In genomic region chr5:88890070-88890781, GRCh38 we compare ENCODE assay signal across 8 cellular contexts. TPM values are rescaled to one million over a fixed set of nuclear protein-coding genes. Genes with fewer than 3 reads are reported as not detected.
DNase-seq lines count a peak whose midpoint lies in the region; ATAC-seq and TF ChIP-seq lines count a peak whose summit lies in the region.

No MANE protein-coding gene starts in this region.

- no peak; the same call in 1 of the 2 replicates for ATAC-seq in PC-3
- no peak for ATAC-seq in GM21723 (IDR thresholded peaks at IDR 0.05; ENCODE audit: unreplicated experiment)

- H3K9me2 ChIP-seq in DOHH2 (replicated peaks; ENCODE audit: control insufficient read depth, low read length) (no peaks in the 10 kb centered on the region), PC-3 (replicated peaks; ENCODE audit: low read length) (no peaks in the 10 kb centered on the region)

- intact Hi-C loops in PC-3 (cut with micrococcal nuclease) = no loop called here
- intact Hi-C loops in posterior cingulate gyrus (cut with DNase I) = no loop called here
- intact Hi-C loops in activated T-helper 1 cell treated with anti-CD3 and anti-CD28 coated beads, Interleukin-12 subunit alpha, Interleukin-12 subunit beta, Interleukin-2, Interleukin-4 antibody, amounts not matched to agents 30 ng/mL and 10 ng/mL and 1 ng/mL, durations not matched to agents 14 hours and 24 hours and 36 hours (cut with micrococcal nuclease) = no loop called here

- H3K9ac ChIP-seq in PC-3 (ENCODE audit: low read length) = peak overlapping the region; percentile 43

- H3K4me2 ChIP-seq in DOHH2 (ENCODE audit: low read length) (peak overlapping the region; percentile 75), PC-3 (ENCODE audit: low read length) (peak overlapping the region; percentile 62)

- no TSS peak for BruUV-seq in PC-3 (replicated peaks; lab: Mats Ljungman, UMichigan)

- TF ChIP-seq CTCF in DOHH2 (IDR thresholded peaks at IDR 0.05; ENCODE audit: low read depth, low read length, poor library complexity, severe bottlenecking) (no peak), PC-3 (conservative IDR thresholded peaks at IDR 0.05; ENCODE audit: low read depth, low read length) (no peak), fibroblast of pulmonary artery (IDR thresholded peaks at IDR 0.05; ENCODE audit: low read length, missing control alignments) (no peak), progenitor cell of endocrine pancreas (IDR thresholded peaks at IDR 0.05; ENCODE audit: unreplicated experiment) (no peak), GM13976 (IDR thresholded peaks at IDR 0.05; ENCODE audit: borderline replicate concordance, control extremely low read depth, extremely low read depth, insufficient read depth, missing control alignments) (no peak)

- H3F3A ChIP-seq in DOHH2 (ENCODE audit: control insufficient read depth, insufficient read depth) (peaks cover 27% of the 10 kb centered on the region), PC-3 (ENCODE audit: low read length, unreplicated experiment) (no peaks in the 10 kb centered on the region)

- peak overlapping the region; percentile 96 for H3K4me3 ChIP-seq in DOHH2 (ENCODE audit: low read length)
- peak overlapping the region; percentile 55 for H3K4me3 ChIP-seq in PC-3 (ENCODE audit: low read length)
- H3K4me3 ChIP-seq in fibroblast of pulmonary artery (replicated peaks; ENCODE audit: low read depth, low read length) = peak overlapping the region; percentile 63

- no peaks in the 10 kb centered on the region for H3K27me3 ChIP-seq in DOHH2 (ENCODE audit: control insufficient read depth, low read length)
- no peaks in the 10 kb centered on the region for H3K27me3 ChIP-seq in PC-3 (ENCODE audit: low read length)

- H3K79me2 ChIP-seq in DOHH2 (ENCODE audit: control insufficient read depth, low read length) = peaks cover 33% of the 10 kb centered on the region
- no peaks in the 10 kb centered on the region for H3K79me2 ChIP-seq in PC-3 (ENCODE audit: low read length)

- in situ Hi-C loops in GM13976 (cut with MboI; ENCODE audit: low sequenced_read_pairs, unreplicated experiment) = loop anchor here (25.0 kb wide), 2 partner anchors 397 to 847 kb away; no protein-coding TSS in a partner anchor

- CTCF ChIA-PET in PC-3 (lab: Charles Lee) = no interaction called here

- DNase-seq in PC-3 (no peak), fibroblast of pulmonary artery (ENCODE audit: low read depth) (no peak), progenitor cell of endocrine pancreas (ENCODE audit: low spot score, unreplicated experiment) (no peak), posterior cingulate gyrus (no peak), GM13976 (ENCODE audit: low spot score) (no peak)
- DNase-seq in activated T-helper 1 cell treated with anti-CD3 and anti-CD28 coated beads, Interleukin-12 subunit alpha, Interleukin-12 subunit beta, Interleukin-2, Interleukin-4 antibody, amounts not matched to agents 30 ng/mL and 10 ng/mL and 1 ng/mL, durations not matched to agents 14 hours and 24 hours and 36 hours (ENCODE audit: low spot score) = no peak

- H3K27me3 Mint-ChIP-seq in progenitor cell of endocrine pancreas = peaks cover 36% of the 10 kb centered on the region
- peaks cover 46% of the 10 kb centered on the region for H3K27me3 Mint-ChIP-seq in activated T-helper 1 cell treated with anti-CD3 and anti-CD28 coated beads, Interleukin-12 subunit alpha, Interleukin-12 subunit beta, Interleukin-2, Interleukin-4 antibody, amounts not matched to agents 30 ng/mL and 10 ng/mL and 1 ng/mL, durations not matched to agents 14 hours and 24 hours and 36 hours (ENCODE audit: insufficient read depth)

- POLR2A ChIA-PET in PC-3 (lab: Charles Lee; ENCODE audit: unreplicated experiment) = interaction anchor here (0.6 kb wide), 2 partner anchors 12 to 113 kb away, joined by 3 to 5 read pairs; no protein-coding TSS in a partner anchor

- H4K20me1 ChIP-seq in DOHH2 (ENCODE audit: control insufficient read depth, insufficient read depth, low read depth, low read length) = no peaks in the 10 kb centered on the region
- no peaks in the 10 kb centered on the region for H4K20me1 ChIP-seq in PC-3 (ENCODE audit: low read length)

- H3K27ac ChIP-seq in DOHH2 (ENCODE audit: low read depth, low read length) (peak overlapping the region; percentile 84), PC-3 (ENCODE audit: low read length) (no peak overlapping the region)

- H2AFZ ChIP-seq in PC-3 (ENCODE audit: low read length) = peak overlapping the region; percentile 47

- peak overlapping the region; percentile 83 for H3K4me3 Mint-ChIP-seq in progenitor cell of endocrine pancreas (ENCODE audit: low read depth)
- no peak overlapping the region for H3K4me3 Mint-ChIP-seq in activated T-helper 1 cell treated with anti-CD3 and anti-CD28 coated beads, Interleukin-12 subunit alpha, Interleukin-12 subunit beta, Interleukin-2, Interleukin-4 antibody, amounts not matched to agents 30 ng/mL and 10 ng/mL and 1 ng/mL, durations not matched to agents 14 hours and 24 hours and 36 hours

- H3K9me3 Mint-ChIP-seq in progenitor cell of endocrine pancreas (ENCODE audit: low read depth) = no peaks in the 10 kb centered on the region
- no peaks in the 10 kb centered on the region for H3K9me3 Mint-ChIP-seq in activated T-helper 1 cell treated with anti-CD3 and anti-CD28 coated beads, Interleukin-12 subunit alpha, Interleukin-12 subunit beta, Interleukin-2, Interleukin-4 antibody, amounts not matched to agents 30 ng/mL and 10 ng/mL and 1 ng/mL, durations not matched to agents 14 hours and 24 hours and 36 hours

- no peaks in the 10 kb centered on the region for H3K36me3 Mint-ChIP-seq in progenitor cell of endocrine pancreas (ENCODE audit: insufficient read depth)
- H3K36me3 Mint-ChIP-seq in activated T-helper 1 cell treated with anti-CD3 and anti-CD28 coated beads, Interleukin-12 subunit alpha, Interleukin-12 subunit beta, Interleukin-2, Interleukin-4 antibody, amounts not matched to agents 30 ng/mL and 10 ng/mL and 1 ng/mL, durations not matched to agents 14 hours and 24 hours and 36 hours (ENCODE audit: low read depth) = no peaks in the 10 kb centered on the region

- H3K36me3 ChIP-seq in DOHH2 (ENCODE audit: control insufficient read depth, low read length) (no peaks in the 10 kb centered on the region), PC-3 (ENCODE audit: low read depth, low read length) (no peaks in the 10 kb centered on the region)

- H3K9me3 ChIP-seq in DOHH2 (ENCODE audit: control insufficient read depth, insufficient read depth, low read length) = no peaks in the 10 kb centered on the region
- H3K9me3 ChIP-seq in PC-3 (ENCODE audit: low read length) = no peaks in the 10 kb centered on the region

- H3K4me1 ChIP-seq in DOHH2 (ENCODE audit: control insufficient read depth, low read length) (peaks cover 52% of the 10 kb centered on the region), PC-3 (ENCODE audit: insufficient read depth, low read length) (0 out of 2 replicates have a peak, but pooled peaks cover under 1% of the 10 kb centered on the region)

- H3K27ac Mint-ChIP-seq in progenitor cell of endocrine pancreas = no peak overlapping the region
- H3K27ac Mint-ChIP-seq in activated T-helper 1 cell treated with anti-CD3 and anti-CD28 coated beads, Interleukin-12 subunit alpha, Interleukin-12 subunit beta, Interleukin-2, Interleukin-4 antibody, amounts not matched to agents 30 ng/mL and 10 ng/mL and 1 ng/mL, durations not matched to agents 14 hours and 24 hours and 36 hours = no peak overlapping the region

- peaks cover 4% of the 10 kb centered on the region for H3K4me1 Mint-ChIP-seq in progenitor cell of endocrine pancreas (ENCODE audit: low read depth)
- H3K4me1 Mint-ChIP-seq in activated T-helper 1 cell treated with anti-CD3 and anti-CD28 coated beads, Interleukin-12 subunit alpha, Interleukin-12 subunit beta, Interleukin-2, Interleukin-4 antibody, amounts not matched to agents 30 ng/mL and 10 ng/mL and 1 ng/mL, durations not matched to agents 14 hours and 24 hours and 36 hours (ENCODE audit: low read depth) = no peaks in the 10 kb centered on the region

RNA-seq across cellular contexts. Expression of gene MEF2C, which starts 7.2 kb away (rescaled TPM):
- total RNA-seq in PC-3 (2014; rRNA removed) = 4.4 and 8.0 TPM in 2 replicates
- total RNA-seq in progenitor cell of endocrine pancreas = 1.9 and 2.6 TPM in 2 replicates
- total RNA-seq in activated T-helper 1 cell treated with anti-CD3 and anti-CD28 coated beads, Interleukin-12 subunit alpha, Interleukin-12 subunit beta, Interleukin-2, Interleukin-4 antibody, amounts not matched to agents 30 ng/mL and 10 ng/mL and 1 ng/mL, durations not matched to agents 14 hours and 24 hours and 36 hours = 0.44 and 0.47 TPM in 2 replicates
